1 cellular context compared by ENCODE assay signal in genomic region chr6:34791842-34792604, GRCh38.
TF ChIP-seq lines count a peak whose summit lies in the region.

Gene BLTP3A (plus strand): TSS chr6:34792083. CDS start chr6:34792251, 168 bp downstream.

TF ChIP-seq in HepG2, 621 proteins besides CTCF, POLR2A, EP300 and RAD21 (continued from another document):
- 0 out of 2 replicates have a peak, but pooled peaks have one; percentile 8 for TF ChIP-seq ZNF737 (CRISPR knock-in tag; IDR thresholded peaks at IDR 0.05; ENCODE audit: borderline replicate concordance)
TF ChIP-seq in HepG2: peak in this region for 184.
